24 cellular contexts compared by ENCODE assay signal in genomic region chr14:55477680-55478079, GRCh38. TPM values are rescaled to one million over a fixed set of nuclear protein-coding genes. Genes with fewer than 3 reads are reported as not detected.
"Had no signal": no experiment of that assay in that cellular context is flagged by ENCODE, and none has a peak within 500 bp of the region (broad histone marks: within the 10 kb centered on the region; RNA-seq: fewer than 3 reads in every experiment).

No MANE protein-coding gene starts in this region.

- ATAC-seq: activated naive CD4-positive, alpha-beta T cell treated with anti-CD3 and anti-CD28 coated beads, Interleukin-2, amount 50 U/mL, for 72 hours; activated T-cell treated with anti-CD3 and anti-CD28 coated beads, Interleukin-2, amount 50 U/mL, for 72 hours; effector memory CD8-positive, alpha-beta T cell had no signal

- H3K9me3 ChIP-seq: prostate gland had no signal

- H3K4me3 Mint-ChIP-seq: activated CD4-positive, alpha-beta T cell treated with anti-CD3 and anti-CD28 coated beads, Interleukin-2, amount 10 ng/mL, durations not matched to agents 24 days and 14 days; activated T-cell treated with anti-CD3 and anti-CD28 coated beads, Interleukin-2, amount 50 U/mL, for 72 hours; brain; effector memory CD8-positive, alpha-beta T cell; nephron had no signal

- H3K27ac Mint-ChIP-seq: activated CD4-positive, alpha-beta T cell treated with anti-CD3 and anti-CD28 coated beads, Interleukin-2, amount 10 ng/mL, durations not matched to agents 24 days and 14 days; activated naive CD4-positive, alpha-beta T cell treated with anti-CD3 and anti-CD28 coated beads, Interleukin-2, amount 50 U/mL, for 72 hours; activated T-cell treated with anti-CD3 and anti-CD28 coated beads, Interleukin-2, amount 50 U/mL, for 72 hours; effector memory CD8-positive, alpha-beta T cell; nephron had no signal

- DNase-seq: activated CD4-positive, alpha-beta T cell treated with anti-CD3 and anti-CD28 coated beads, Interleukin-2, amount 10 ng/mL, durations not matched to agents 24 days and 14 days; activated CD4-positive, CD25-positive, alpha-beta regulatory T cell; activated CD8-positive, alpha-beta memory T cell treated with anti-CD3 and anti-CD28 coated beads, Interleukin-2, amount 50 U/mL, for 48 hours; activated gamma-delta T cell; activated T-cell treated with anti-CD3 and anti-CD28 coated beads, Interleukin-2, amount 50 U/mL, for 72 hours; amygdala; cerebellar nuclear complex; dermis blood vessel endothelial cell; effector memory CD8-positive, alpha-beta T cell; hippocampal formation; kidney; mesenchymal stem cell; occipital lobe; stimulated activated CD4-positive, alpha-beta T cell treated with anti-CD3 and anti-CD28 coated beads, Interleukin-4, amount 100 ng/mL, for 24 hours; stimulated activated naive CD4-positive, alpha-beta T cell treated with Interleukin-2 at 50 U/mL for 16 hours; substantia nigra; trophoblast cell had no signal

- H3K36me3 ChIP-seq: prostate gland had no signal

- H3K4me1 Mint-ChIP-seq: activated CD4-positive, alpha-beta T cell treated with anti-CD3 and anti-CD28 coated beads, Interleukin-2, amount 10 ng/mL, durations not matched to agents 24 days and 14 days; brain; nephron had no signal

- H3K36me3 Mint-ChIP-seq: activated naive CD4-positive, alpha-beta T cell treated with anti-CD3 and anti-CD28 coated beads, Interleukin-2, amount 50 U/mL, for 72 hours; brain had no signal

- H3K27me3 Mint-ChIP-seq: activated CD4-positive, alpha-beta T cell treated with anti-CD3 and anti-CD28 coated beads, Interleukin-2, amount 10 ng/mL, durations not matched to agents 24 days and 14 days; effector memory CD8-positive, alpha-beta T cell had no signal

- H3K9me3 Mint-ChIP-seq: activated CD4-positive, alpha-beta T cell treated with anti-CD3 and anti-CD28 coated beads, Interleukin-2, amount 10 ng/mL, durations not matched to agents 24 days and 14 days; activated naive CD4-positive, alpha-beta T cell treated with anti-CD3 and anti-CD28 coated beads, Interleukin-2, amount 50 U/mL, for 72 hours; activated T-cell treated with anti-CD3 and anti-CD28 coated beads, Interleukin-2, amount 50 U/mL, for 72 hours; brain; effector memory CD8-positive, alpha-beta T cell; nephron had no signal

- H3K27ac ChIP-seq: epithelial cell of prostate, prostate gland, skin epidermis had no signal

- H3K4me1 ChIP-seq: prostate gland had no signal

- H3K4me3 ChIP-seq: prostate gland, skin epidermis had no signal

RNA-seq across cellular contexts. Expression of gene TBPL2, which starts 37.3 kb away (rescaled TPM):
- total RNA-seq: activated CD4-positive, alpha-beta T cell treated with anti-CD3 and anti-CD28 coated beads, Interleukin-2, amount 10 ng/mL, durations not matched to agents 24 days and 14 days; activated naive CD4-positive, alpha-beta T cell treated with anti-CD3 and anti-CD28 coated beads, Interleukin-2, amount 50 U/mL, for 72 hours; activated T-cell treated with anti-CD3 and anti-CD28 coated beads, Interleukin-2, amount 50 U/mL, for 72 hours; dermis blood vessel endothelial cell; kidney; liver; occipital lobe; prostate gland had no signal
- polyA plus RNA-seq: liver had no signal
